ENCODE assay signal across 16 cellular contexts in the genomic region with DNA sequence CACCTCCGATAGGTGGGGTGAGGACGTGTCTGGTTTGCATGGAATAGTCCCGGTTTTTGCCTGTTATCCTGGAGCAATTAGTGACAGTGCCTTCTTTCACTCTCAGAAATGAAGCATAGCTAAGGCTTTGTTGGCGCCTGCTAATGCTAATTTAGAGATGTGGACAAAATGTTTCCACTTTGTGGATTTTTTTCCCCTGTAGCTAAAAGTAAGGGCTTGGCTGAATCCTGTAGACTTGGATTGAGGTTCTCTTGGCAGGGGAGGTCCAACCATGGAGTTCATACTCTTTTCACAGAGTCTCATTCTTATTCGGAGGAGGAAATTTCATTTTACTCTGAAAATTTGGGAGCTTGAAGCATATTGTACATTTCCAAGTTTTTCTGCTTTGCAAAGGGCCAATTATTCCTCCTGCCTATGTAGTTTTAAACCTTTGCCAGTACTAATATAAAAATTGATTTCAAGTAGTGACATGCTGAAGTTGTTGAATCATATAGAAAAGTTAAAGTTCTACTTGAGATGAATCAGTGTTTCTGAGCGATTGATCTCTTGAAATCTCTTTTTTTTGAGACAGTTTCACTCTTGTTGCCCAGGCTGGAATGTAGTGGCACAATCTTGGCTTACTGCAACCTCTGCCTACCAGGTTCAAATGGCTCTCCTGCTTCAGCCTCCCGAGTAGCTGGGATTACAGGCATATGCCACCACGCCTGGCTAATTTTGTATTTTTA. TPM values are rescaled to one million over a fixed set of nuclear protein-coding genes. Genes with fewer than 3 reads are reported as not detected.
DNase-seq lines count a peak whose midpoint lies in the region; ATAC-seq and TF ChIP-seq lines count a peak whose summit lies in the region.
"Had no signal": no experiment of that assay in that cellular context is flagged by ENCODE, and none has a peak within 500 bp of the region (broad histone marks: within the 10 kb centered on the region; RNA-seq: fewer than 3 reads in every experiment).

No MANE protein-coding gene starts in this region.

- DNase-seq in epithelial cell of prostate (ENCODE audit: low read depth, low spot score) (no peak), medulla oblongata (ENCODE audit: extremely low spot score) (peak; percentile 60), NCI-H2227 (lab: John Stamatoyannopoulos, UW; ENCODE audit: unreplicated experiment) (no peak), activated gamma-delta T cell (lab: John Stamatoyannopoulos, UW) (no peak), DMS53 (lab: John Stamatoyannopoulos, UW) (no peak)
- DNase-seq: ACHN, DMS79, NCI-H1092 treated with DMSO at 0.1 percent for 48 hours, NCI-H146, NCI-H2029 treated with DMSO at 0.1 percent for 48 hours, NCI-H2171 treated with DMSO at 0.1 percent for 48 hours, SHP77 had no signal

- H3K9me3 Mint-ChIP-seq in brain = peaks cover 3 to 7% (median 3%) of the 10 kb centered on the region in 5 experiments

- TF ChIP-seq CTCF in brain (conservative IDR thresholded peaks at IDR 0.05) = no peak

- no peaks in the 10 kb centered on the region for H3K27me3 Mint-ChIP-seq in brain

- H3K27ac ChIP-seq in epithelial cell of prostate = peak overlapping the region; percentile 14
- H3K27ac ChIP-seq: C4-2B had no signal

- no peaks in the 10 kb centered on the region for H3K4me1 Mint-ChIP-seq in brain

- peak overlapping the region in 1 of 5 experiments; percentile 59 for H3K4me3 Mint-ChIP-seq in brain

- no peak for ATAC-seq in HG03378 (IDR thresholded peaks at IDR 0.05; ENCODE audit: unreplicated experiment)
- ATAC-seq: K562 had no signal

- peak overlapping the region in 3 of 5 experiments; percentile 18 to 78 (median 61) for H3K27ac Mint-ChIP-seq in brain

- peaks cover 77% of the 10 kb centered on the region for H3K36me3 Mint-ChIP-seq in brain

RNA-seq across cellular contexts. Expression of a gene that starts 20.0 kb away (rescaled TPM):
- 27.5 TPM for polyA plus RNA-seq in brain (ENCODE audit: insufficient read depth, low read depth, low replicate concordance)
